Comparison of ENCODE assay signal across 1 cellular context in the genomic region with DNA sequence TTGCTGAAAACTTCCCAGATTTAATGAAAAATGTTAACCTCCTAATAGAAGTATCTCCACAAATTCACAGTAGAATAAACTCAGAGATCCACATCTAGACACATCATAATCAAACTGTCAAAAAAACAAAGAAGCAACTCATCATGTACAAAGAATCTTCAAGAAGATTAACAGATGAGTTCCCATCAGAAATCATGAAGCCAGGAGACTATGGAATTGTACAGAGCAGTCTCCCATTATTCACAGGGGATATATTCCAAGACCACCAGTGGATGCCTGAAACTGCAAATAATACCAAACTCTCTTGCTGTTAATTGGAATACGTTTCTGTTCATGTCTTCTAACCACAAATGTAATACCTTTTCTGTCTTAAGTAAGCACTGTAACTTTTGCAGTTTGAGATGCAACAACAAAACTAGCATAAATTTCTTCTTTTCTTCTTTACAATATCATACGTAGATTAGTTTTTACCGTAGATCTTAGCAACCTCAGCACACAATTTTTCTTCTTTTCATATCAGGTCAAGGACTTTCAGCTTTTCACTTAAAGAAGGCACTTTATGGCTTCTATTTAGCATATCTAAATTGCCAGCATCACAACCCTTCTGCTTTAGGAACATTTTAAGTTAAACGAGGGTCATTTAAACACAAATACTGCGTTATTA.
TF ChIP-seq lines count a peak whose summit lies in the region.

No MANE protein-coding gene starts in this region.

TF ChIP-seq in WTC11, 78 proteins besides CTCF, POLR2A, EP300 and RAD21 (continued from another document):
- TF ChIP-seq, protein P1, sequence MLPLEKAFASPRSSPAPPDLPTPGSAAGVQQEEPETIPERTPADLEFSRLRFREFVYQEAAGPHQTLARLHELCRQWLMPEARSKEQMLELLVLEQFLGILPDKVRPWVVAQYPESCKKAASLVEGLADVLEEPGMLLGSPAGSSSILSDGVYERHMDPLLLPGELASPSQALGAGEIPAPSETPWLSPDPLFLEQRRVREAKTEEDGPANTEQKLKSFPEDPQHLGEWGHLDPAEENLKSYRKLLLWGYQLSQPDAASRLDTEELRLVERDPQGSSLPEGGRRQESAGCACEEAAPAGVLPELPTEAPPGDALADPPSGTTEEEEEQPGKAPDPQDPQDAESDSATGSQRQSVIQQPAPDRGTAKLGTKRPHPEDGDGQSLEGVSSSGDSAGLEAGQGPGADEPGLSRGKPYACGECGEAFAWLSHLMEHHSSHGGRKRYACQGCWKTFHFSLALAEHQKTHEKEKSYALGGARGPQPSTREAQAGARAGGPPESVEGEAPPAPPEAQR (CRISPR knock-in tag; IDR thresholded peaks at IDR 0.05), result no peak
- TF ChIP-seq ZNF317 (CRISPR knock-in tag; IDR thresholded peaks at IDR 0.05; ENCODE audit: borderline replicate concordance, low read depth), result 0 out of 2 replicates have a peak, but pooled peaks have one; percentile 53
